ENCODE assay signal across 9 cellular contexts in genomic region chr6:11044712-11045167, GRCh38. TPM values are rescaled to one million over a fixed set of nuclear protein-coding genes. Genes with fewer than 3 reads are reported as not detected.
DNase-seq lines count a peak whose midpoint lies in the region; ATAC-seq and TF ChIP-seq lines count a peak whose summit lies in the region.
"Had no signal": no experiment of that assay in that cellular context is flagged by ENCODE, and none has a peak within 500 bp of the region (broad histone marks: within the 10 kb centered on the region; RNA-seq: fewer than 3 reads in every experiment).

No MANE protein-coding gene starts in this region.

- DNase-seq in GM06990 (ENCODE audit: extremely low read depth, insufficient read length) = no peak
- DNase-seq in esophagus muscularis mucosa (ENCODE audit: extremely low spot score) = no peak
- no peak for DNase-seq in retinal pigment epithelial cell (ENCODE audit: low read depth)
- DNase-seq in NCI-H226 = no peak
- no peak for DNase-seq in CD1c-positive myeloid dendritic cell (ENCODE audit: extremely low spot score)
- no peak for DNase-seq in occipital lobe (lab: John Stamatoyannopoulos, UW)

- no peak for TF ChIP-seq CTCF in GM06990 (IDR thresholded peaks at IDR 0.05; ENCODE audit: insufficient read depth, low read length, poor library complexity, severe bottlenecking)
- no peak for TF ChIP-seq CTCF in SU-DHL-6 (IDR thresholded peaks at IDR 0.05; ENCODE audit: insufficient read depth, low read length, poor library complexity, severe bottlenecking)
- no peak for TF ChIP-seq CTCF in esophagus muscularis mucosa (IDR thresholded peaks at IDR 0.05)
- no peak for TF ChIP-seq CTCF in retinal pigment epithelial cell (conservative IDR thresholded peaks at IDR 0.05; ENCODE audit: low read depth, low read length)

- no peaks in the 10 kb centered on the region for H3K79me2 ChIP-seq in SU-DHL-6 (ENCODE audit: insufficient read depth, low read length)

- H3K9me3 ChIP-seq in SU-DHL-6 (ENCODE audit: insufficient read depth, low read length) (no peaks in the 10 kb centered on the region), esophagus muscularis mucosa (peaks cover 0 to 5% (median 2%) of the 10 kb centered on the region in 4 donors)
- H3K9me3 ChIP-seq: body of pancreas had no signal

- H3K27me3 ChIP-seq in GM06990 (replicated peaks; ENCODE audit: control insufficient read depth, insufficient read depth, low read length) (no peaks in the 10 kb centered on the region), SU-DHL-6 (ENCODE audit: low read length) (no peaks in the 10 kb centered on the region), esophagus muscularis mucosa (peaks cover 0 to 82% (median 40%) of the 10 kb centered on the region in 4 donors)

- H2AFZ ChIP-seq in SU-DHL-6 (ENCODE audit: low read depth, low read length, severe bottlenecking) = no peak overlapping the region

- H3K4me1 ChIP-seq in esophagus muscularis mucosa = peaks cover 3 to 16% (median 14%) of the 10 kb centered on the region in 4 donors

- 0 out of 2 replicates have a peak overlapping the region, but pooled peaks have one; percentile 7 for H3K9ac ChIP-seq in SU-DHL-6 (ENCODE audit: low read length)

- H3K4me3 ChIP-seq in GM06990 (replicated peaks; ENCODE audit: low read depth, low read length) = peak overlapping the region; percentile 37
- H3K4me3 ChIP-seq in SU-DHL-6 (ENCODE audit: insufficient read depth, low read length, poor library complexity, severe bottlenecking) = peak overlapping the region; percentile 87
- H3K4me3 ChIP-seq in esophagus muscularis mucosa = peak overlapping the region; percentile 56 to 67 (median 63)
- peak overlapping the region; percentile 57 for H3K4me3 ChIP-seq in retinal pigment epithelial cell (ENCODE audit: low read length)

- TF ChIP-seq POLR2A in esophagus muscularis mucosa (IDR thresholded peaks at IDR 0.05; ENCODE audit: low read depth) = no peak

- H4K20me1 ChIP-seq in SU-DHL-6 (ENCODE audit: low read depth, low read length) = peaks cover 6% of the 10 kb centered on the region; the same call in 1 of the 2 replicates

- H3K4me2 ChIP-seq in SU-DHL-6 (ENCODE audit: low read depth, low read length, poor library complexity, severe bottlenecking) = peak overlapping the region; percentile 41

- H3K36me3 ChIP-seq in GM06990 (ENCODE audit: control insufficient read depth, insufficient read depth, low read length) (no peaks in the 10 kb centered on the region), SU-DHL-6 (ENCODE audit: low read length) (no peaks in the 10 kb centered on the region), esophagus muscularis mucosa (no peaks in the 10 kb centered on the region)

- intact Hi-C loops in esophagus muscularis mucosa (cut with DNase I) = no loop called here

- TF ChIP-seq EP300 in esophagus muscularis mucosa (IDR thresholded peaks at IDR 0.05) = no peak

- H3K27ac ChIP-seq in SU-DHL-6 (ENCODE audit: low read depth, low read length) (no peak overlapping the region), esophagus muscularis mucosa (replicated peaks in 1 of 4) (no peak overlapping the region)

- no peaks in the 10 kb centered on the region for H3K9me2 ChIP-seq in SU-DHL-6 (replicated peaks; ENCODE audit: insufficient read depth, low read length)

- 0 out of 2 replicates have a peak, but pooled peaks cover 9% of the 10 kb centered on the region for H3F3A ChIP-seq in SU-DHL-6 (ENCODE audit: insufficient read depth)

- no peak for ATAC-seq in HG03354 (IDR thresholded peaks at IDR 0.05; ENCODE audit: poor library complexity, severe bottlenecking, unreplicated experiment)

- WGBS in esophagus muscularis mucosa = 44% methylated on average over 22 of the region's 23 CpGs

RNA-seq across cellular contexts. Expression of gene ELOVL2, which starts 0.6 kb away (rescaled TPM):
- under 1 TPM; 0.26 to 0.57 (median 0.46) TPM for total RNA-seq in esophagus muscularis mucosa
- total RNA-seq in occipital lobe = 52.7 TPM

RNA-seq across cellular contexts. Expression of gene SMIM13, which starts 48.9 kb away (rescaled TPM):
- total RNA-seq in esophagus muscularis mucosa = 10 to 100 TPM in 3 of 4 donors, 1 to 10 TPM in 1; 9.3 to 15.2 (median 12.0) TPM
- total RNA-seq in occipital lobe = 119 TPM

Comparison
In these comparisons a context has a peak if more than half of its experiments do, and no peak if none do; other contexts are left out.
1. H3K4me3 ChIP-seq: peak in every context shown above with its lines; median percentile 87 in SU-DHL-6; 63 in esophagus muscularis mucosa; 57 in retinal pigment epithelial cell; 37 in GM06990.
2. RNA of gene ELOVL2, which starts 0.6 kb away (total RNA-seq): 52.7 TPM in occipital lobe (single experiment); 0.26 to 0.57 TPM in esophagus muscularis mucosa; every median in the first group is over 10 times any median in the second.